ENCODE assay signal across 21 cellular contexts in the genomic region with DNA sequence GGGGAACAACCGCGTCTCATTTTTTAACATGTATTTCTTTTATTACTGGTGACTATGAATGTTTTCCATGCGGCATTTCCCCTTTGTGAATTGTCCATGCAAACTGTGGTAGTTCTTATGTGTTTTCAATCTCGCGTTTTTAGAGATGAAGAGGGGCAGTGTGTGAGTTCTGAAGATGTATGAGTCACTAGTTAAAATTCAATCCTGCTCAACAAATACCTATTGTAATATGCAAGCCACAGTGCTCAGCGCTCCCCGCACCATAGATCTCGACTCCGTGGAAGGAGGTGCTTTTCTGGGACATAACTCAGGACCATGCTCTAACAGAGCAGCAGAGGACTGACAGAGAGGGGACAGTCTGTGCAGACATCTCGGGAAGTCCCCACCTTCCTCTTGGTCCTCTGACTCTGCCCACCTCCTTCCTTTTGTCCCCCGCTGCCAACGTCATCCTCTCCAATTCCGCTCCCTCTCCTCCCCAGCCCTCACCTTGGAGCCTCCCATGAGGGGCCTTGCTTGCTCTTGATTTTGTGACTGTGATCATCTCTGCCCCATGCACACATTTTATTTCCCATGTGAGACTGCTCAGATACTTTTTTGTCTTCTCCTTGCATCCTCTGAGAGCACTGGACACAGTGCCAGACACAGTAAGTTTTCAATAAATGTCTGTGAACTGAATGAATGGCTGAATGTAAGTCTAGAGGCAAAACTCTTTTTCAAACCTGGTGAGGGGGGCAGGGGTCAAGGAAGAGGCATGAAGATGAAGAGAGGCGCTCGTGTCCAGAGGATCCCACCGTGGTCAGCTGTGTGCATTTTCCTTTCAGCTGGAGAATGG. TPM values are rescaled to one million over a fixed set of nuclear protein-coding genes. Genes with fewer than 3 reads are reported as not detected.
DNase-seq lines count a peak whose midpoint lies in the region; ATAC-seq, FAIRE-seq and TF ChIP-seq lines count a peak whose summit lies in the region.
"Had no signal": no experiment of that assay in that cellular context is flagged by ENCODE, and none has a peak within 500 bp of the region (broad histone marks: within the 10 kb centered on the region; RNA-seq: fewer than 3 reads in every experiment).

No MANE protein-coding gene starts in this region.

- H3K27me3 ChIP-seq in OCI-LY3 (ENCODE audit: low read depth, low read length): peaks cover 24% of the 10 kb centered on the region
- H3K27me3 ChIP-seq in heart right ventricle: no peaks in the 10 kb centered on the region
- H3K27me3 ChIP-seq: esophagus muscularis mucosa, right lobe of liver had no signal

- peak overlapping the region; percentile 51 for H3K9ac ChIP-seq in OCI-LY3 (ENCODE audit: low read length)

- H3K4me2 ChIP-seq in A549 (peak overlapping the region; percentile 80), OCI-LY3 (ENCODE audit: low read length) (peak overlapping the region; percentile 81)

- DNase-seq in A549 (ENCODE audit: low read depth in 1 of 2, low spot score in 1 of 2) (peak; percentile 52 to 68), glomerular visceral epithelial cell (ENCODE audit: extremely low spot score) (peak; percentile 78), neural crest cell (ENCODE audit: low read depth, low spot score) (no peak), MV-4-11 (lab: John Stamatoyannopoulos, UW) (no peak), NCI-H748 treated with DMSO at 0.1 percent for 48 hours (lab: John Stamatoyannopoulos, UW) (no peak), heart right ventricle (no peak)
- DNase-seq: activated CD4-positive, alpha-beta memory T cell treated with anti-CD3 and anti-CD28 coated beads for 36 hours; adrenal gland; cortex of kidney; H9; Karpas-422; left ventricle myocardium superior; NCI-H1436; right lobe of liver; SIG-M5 had no signal

- no peaks in the 10 kb centered on the region for H4K20me1 ChIP-seq in OCI-LY3 (ENCODE audit: insufficient read depth, low read length)

- peak; percentile 88 to 91 for ATAC-seq in A549
- ATAC-seq in GM18870 (IDR thresholded peaks at IDR 0.05; ENCODE audit: unreplicated experiment): no peak
- no peak for ATAC-seq in heart right ventricle
- ATAC-seq: left ventricle myocardium superior; naive thymus-derived CD8-positive, alpha-beta T cell had no signal

- peaks cover 17% of the 10 kb centered on the region for H3K4me1 Mint-ChIP-seq in neural crest cell
- H3K4me1 Mint-ChIP-seq: naive thymus-derived CD8-positive, alpha-beta T cell had no signal

- no peak overlapping the region for H3K4me3 ChIP-seq in A549
- H3K4me3 ChIP-seq in OCI-LY3 (ENCODE audit: low read length): peak overlapping the region; percentile 61
- no peak overlapping the region for H3K4me3 ChIP-seq in heart right ventricle
- H3K4me3 ChIP-seq: adrenal gland, esophagus muscularis mucosa, right lobe of liver had no signal

- POLR2A ChIA-PET in A549 (lab: Yijun Ruan, JAX): no interaction called here

- H3K27ac Mint-ChIP-seq in neural crest cell (ENCODE audit: unreplicated experiment): peak overlapping the region; percentile 96
- H3K27ac Mint-ChIP-seq: activated CD4-positive, alpha-beta memory T cell treated with anti-CD3 and anti-CD28 coated beads for 36 hours; activated T-helper 1 cell treated with anti-CD3 and anti-CD28 coated beads, Interleukin-12 subunit alpha, Interleukin-12 subunit beta, Interleukin-2, Interleukin-4 antibody, amounts not matched to agents 30 ng/mL and 10 ng/mL and 1 ng/mL, durations not matched to agents 14 hours and 24 hours and 36 hours had no signal

- TF ChIP-seq POLR2A in A549 (IDR thresholded peaks at IDR 0.05; ENCODE audit: low read length): peak; percentile 31; the same call in 1 of the 2 replicates

- no peak for TF ChIP-seq RAD21 in A549 (conservative IDR thresholded peaks at IDR 0.05 in 1 of 2, IDR thresholded peaks at IDR 0.05 in 1 of 2)

- peak; percentile 84 for FAIRE-seq in A549 (lab: Jason Lieb, UNC)

- intact Hi-C loops in heart right ventricle (cut with DNase I): no loop called here

- 30% methylated on average over 16 of the region's 16 CpGs for whole genome bisulfite sequencing in A549 (ENCODE audit: missing lambda C conversion rate)
- WGBS in heart right ventricle, 2 donors: 77 to 81% methylated on average over 16 of the region's 16 CpGs

- no peaks in the 10 kb centered on the region for H3K36me3 ChIP-seq in OCI-LY3 (replicated peaks; ENCODE audit: low read depth, low read length)
- H3K36me3 ChIP-seq in heart right ventricle: no peaks in the 10 kb centered on the region
- H3K36me3 ChIP-seq: adrenal gland, esophagus muscularis mucosa, right lobe of liver had no signal

- TF ChIP-seq CTCF in A549 (IDR thresholded peaks at IDR 0.05) (no peak), OCI-LY3 (IDR thresholded peaks at IDR 0.05; ENCODE audit: low read depth, low read length) (no peak), neural crest cell (conservative IDR thresholded peaks at IDR 0.05) (no peak), heart right ventricle (IDR thresholded peaks at IDR 0.05) (no peak)

- H3K4me3 Mint-ChIP-seq in neural crest cell: peak overlapping the region; percentile 16
- H3K4me3 Mint-ChIP-seq: activated CD4-positive, alpha-beta memory T cell treated with anti-CD3 and anti-CD28 coated beads for 36 hours; activated T-helper 1 cell treated with anti-CD3 and anti-CD28 coated beads, Interleukin-12 subunit alpha, Interleukin-12 subunit beta, Interleukin-2, Interleukin-4 antibody, amounts not matched to agents 30 ng/mL and 10 ng/mL and 1 ng/mL, durations not matched to agents 14 hours and 24 hours and 36 hours; H9; naive thymus-derived CD8-positive, alpha-beta T cell had no signal

- H3K27ac ChIP-seq in A549 (peak overlapping the region; percentile 69 to 85), OCI-LY3 (ENCODE audit: low read length) (peak overlapping the region; percentile 77), heart right ventricle (no peak overlapping the region)
- H3K27ac ChIP-seq: 22Rv1, adrenal gland, esophagus muscularis mucosa, right lobe of liver had no signal

- TF ChIP-seq EP300 in A549 (IDR thresholded peaks at IDR 0.05): no peak

- no peaks in the 10 kb centered on the region for H3K79me2 ChIP-seq in OCI-LY3 (ENCODE audit: low read length)

- CTCF ChIA-PET in A549 (lab: Yijun Ruan, JAX): interaction anchor here (1.0 to 3.4 kb wide), 2 partner anchors 9 to 21 kb away, joined by 4 to 13 read pairs; no protein-coding TSS in a partner anchor

- H3K9me3 Mint-ChIP-seq in neural crest cell: peaks cover 5% of the 10 kb centered on the region
- H3K9me3 Mint-ChIP-seq: activated CD4-positive, alpha-beta memory T cell treated with anti-CD3 and anti-CD28 coated beads for 36 hours; activated T-helper 1 cell treated with anti-CD3 and anti-CD28 coated beads, Interleukin-12 subunit alpha, Interleukin-12 subunit beta, Interleukin-2, Interleukin-4 antibody, amounts not matched to agents 30 ng/mL and 10 ng/mL and 1 ng/mL, durations not matched to agents 14 hours and 24 hours and 36 hours; H9; naive thymus-derived CD8-positive, alpha-beta T cell had no signal

- no peaks in the 10 kb centered on the region for H3K9me3 ChIP-seq in A549
- H3K9me3 ChIP-seq in OCI-LY3 (ENCODE audit: insufficient read depth, low read length): no peaks in the 10 kb centered on the region
- H3K9me3 ChIP-seq in heart right ventricle: no peaks in the 10 kb centered on the region
- H3K9me3 ChIP-seq: adrenal gland, esophagus muscularis mucosa, right lobe of liver had no signal

- no peak overlapping the region for H2AFZ ChIP-seq in OCI-LY3 (ENCODE audit: low read depth, low read length)

- H3K4me1 ChIP-seq in A549 (peaks cover 26% of the 10 kb centered on the region), OCI-LY3 (ENCODE audit: low read length) (peaks cover 80% of the 10 kb centered on the region), heart right ventricle (no peaks in the 10 kb centered on the region)
- H3K4me1 ChIP-seq: adrenal gland, esophagus muscularis mucosa, right lobe of liver had no signal

- no peaks in the 10 kb centered on the region for H3K27me3 Mint-ChIP-seq in neural crest cell (ENCODE audit: low read depth)

- H3K36me3 Mint-ChIP-seq in neural crest cell (ENCODE audit: low read depth): no peaks in the 10 kb centered on the region
- H3K36me3 Mint-ChIP-seq: activated CD4-positive, alpha-beta memory T cell treated with anti-CD3 and anti-CD28 coated beads for 36 hours; naive thymus-derived CD8-positive, alpha-beta T cell had no signal

TF ChIP-seq in A549, 52 proteins besides CTCF, POLR2A, EP300 and RAD21 (continues in another document):
- TF ChIP-seq JUN (IDR thresholded peaks at IDR 0.05) (0 out of 5 replicates have a peak, but pooled peaks of 1 of the 2 experiments have one; percentile 19), CHD4 (IDR thresholded peaks at IDR 0.05; ENCODE audit: borderline replicate concordance) (0 out of 2 replicates have a peak, but pooled peaks have one; percentile 70), RNF2 (IDR thresholded peaks at IDR 0.05; ENCODE audit: borderline replicate concordance, low read depth) (no peak)
- TF ChIP-seq, protein P1, sequence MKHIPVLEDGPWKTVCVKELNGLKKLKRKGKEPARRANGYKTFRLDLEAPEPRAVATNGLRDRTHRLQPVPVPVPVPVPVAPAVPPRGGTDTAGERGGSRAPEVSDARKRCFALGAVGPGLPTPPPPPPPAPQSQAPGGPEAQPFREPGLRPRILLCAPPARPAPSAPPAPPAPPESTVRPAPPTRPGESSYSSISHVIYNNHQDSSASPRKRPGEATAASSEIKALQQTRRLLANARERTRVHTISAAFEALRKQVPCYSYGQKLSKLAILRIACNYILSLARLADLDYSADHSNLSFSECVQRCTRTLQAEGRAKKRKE (CRISPR knock-in tag; IDR thresholded peaks at IDR 0.05; ENCODE audit: low read depth): no peak

RNA-seq across cellular contexts. Expression of a gene that starts 42.7 kb away (rescaled TPM):
- polyA plus RNA-seq in A549 (2011; rRNA removed): 52.0 and 62.4 TPM in 2 replicates
- polyA plus RNA-seq in A549 (2012; cell fraction: cytosol; rRNA removed): 12.4 and 13.9 TPM in 2 replicates
- polyA plus RNA-seq in A549 (2012; cell fraction: nucleus; rRNA removed): 9.2 and 12.8 TPM in 2 replicates
- polyA plus RNA-seq in A549 (2017; fragmentation: RNase III; extraction: RNeasy Plus Mini Kit Qiagen cat#74134 plus additional on column Dnase treatment): 22.8 to 27.1 TPM (median 26.7 TPM) in 3 replicates
- 18.2 and 25.2 TPM in 2 replicates for polyA minus RNA-seq in A549 (2011; rRNA and poly(A)+ RNA removed)
- 20.6 and 21.7 TPM in 2 replicates for total RNA-seq in neural crest cell
- 10 to 100 TPM; 42.2 to 72.9 (median 50.2) TPM for total RNA-seq in heart right ventricle
- 10 to 100 TPM; 16.7 to 28.5 TPM for polyA plus RNA-seq in heart right ventricle

Comparison
In these comparisons a context has a peak if more than half of its experiments do, and no peak if none do; other contexts are left out.
1. ATAC-seq: peak in A549 (2 of 2); none in GM18870 (single experiment) and heart right ventricle (0 of 8).
2. DNase-seq: peak in A549 (2 of 2) and glomerular visceral epithelial cell (single experiment); none in neural crest cell (single experiment), MV-4-11 (single experiment), NCI-H748 treated with DMSO at 0.1 percent for 48 hours (single experiment) and heart right ventricle (0 of 2).
3. H3K27ac ChIP-seq: peak in A549 (2 of 2) and OCI-LY3 (single experiment); none in heart right ventricle (0 of 10).